13 cellular contexts compared by ENCODE assay signal in genomic region chr1:201591348-201591747, GRCh38.
"Had no signal": no experiment of that assay in that cellular context is flagged by ENCODE, and none has a peak within 500 bp of the region (broad histone marks: within the 10 kb centered on the region; RNA-seq: fewer than 3 reads in every experiment).

No MANE protein-coding gene starts in this region.

- H3K27ac ChIP-seq: breast epithelium, esophagus muscularis mucosa, right atrium auricular region, tibial artery had no signal

- ATAC-seq: activated CD8-positive, alpha-beta memory T cell treated with anti-CD3 and anti-CD28 coated beads, Interleukin-2, amount 10 ng/mL, durations not matched to agents 7 days and 5 days; stimulated activated memory B cell treated with anti-CD40 and anti-IgM and Interleukin-4, amounts not matched to agents 10 μg/mL and 1 μg/mL and 100 μg/mL, for 72 hours had no signal

- H3K9me3 ChIP-seq: breast epithelium, esophagus muscularis mucosa, tibial artery had no signal

- H3K36me3 ChIP-seq: breast epithelium, right atrium auricular region had no signal

- H3K27me3 ChIP-seq: breast epithelium, esophagus muscularis mucosa, right atrium auricular region, tibial artery had no signal

- H3K4me3 ChIP-seq: breast epithelium, esophagus muscularis mucosa, right atrium auricular region, tibial artery had no signal

- DNase-seq: activated CD4-positive, alpha-beta T cell treated with anti-CD3 and anti-CD28 coated beads, Interleukin-2, amount 50 U/mL, for 4 hours; activated CD4-positive, CD25-positive, alpha-beta regulatory T cell treated with anti-CD3 and anti-CD28 coated beads, Interleukin-2, amount 50 U/mL, for 72 hours; activated CD8-positive, alpha-beta memory T cell treated with anti-CD3 and anti-CD28 coated beads, Interleukin-2, amount 10 ng/mL, durations not matched to agents 7 days and 5 days; activated naive CD8-positive, alpha-beta T cell treated with anti-CD3 and anti-CD28 coated beads, Interleukin-2, amount 10 ng/mL, durations not matched to agents 7 days and 5 days; activated T-cell treated with anti-CD3 and anti-CD28 coated beads, Interleukin-2, amount 50 U/mL, for 24 hours; anterior cingulate cortex; stimulated activated CD4-positive, alpha-beta T cell treated with anti-CD3 and anti-CD28 coated beads, Interleukin-1b, Interleukin-23, amount 100 ng/mL, for 48 hours; SW 1271 had no signal
